8 cellular contexts compared by ENCODE assay signal in the genomic region with DNA sequence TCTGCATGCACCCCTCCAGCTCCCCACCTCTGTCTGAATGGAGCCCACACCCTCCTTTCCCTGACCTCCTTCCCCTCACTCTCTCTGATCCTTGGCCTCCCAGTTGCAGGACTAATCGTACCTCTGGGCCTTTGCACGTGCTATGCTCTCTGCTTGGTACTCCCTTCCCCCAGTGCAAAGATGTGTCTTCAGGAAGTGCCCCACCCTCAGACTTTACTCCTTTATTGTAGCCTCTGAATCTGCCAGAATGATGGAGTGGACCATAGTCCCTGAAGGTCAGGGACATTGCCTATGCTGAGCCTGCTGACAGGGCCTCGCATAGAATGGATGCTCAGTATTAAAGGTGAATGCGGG. TPM values are rescaled to one million over a fixed set of nuclear protein-coding genes. Genes with fewer than 3 reads are reported as not detected.
A peak's percentile ranks its signal among the peaks of the same experiment; 100 is the strongest.
DNase-seq lines count a peak whose midpoint lies in the region; ATAC-seq, FAIRE-seq and TF ChIP-seq lines count a peak whose summit lies in the region.

No MANE protein-coding gene starts in this region.

- intact Hi-C loops in kidney (cut with DNase I), result no loop called here
- intact Hi-C loops in testis (cut with DNase I; ENCODE audit: low total_unique reads), result no loop called here
- intact Hi-C loops in lower leg skin (cut with DNase I; ENCODE audit: low total_unique reads), result no loop called here

- peaks cover 44% of the 10 kb centered on the region for H3K4me1 Mint-ChIP-seq in activated T-cell treated with anti-CD3 and anti-CD28 coated beads, Interleukin-2, amount 50 U/mL, for 4 hours (ENCODE audit: low read depth)

- FAIRE-seq in kidney (lab: Jason Lieb, UNC), result no peak

- TF ChIP-seq CTCF in kidney (IDR thresholded peaks at IDR 0.05; ENCODE audit: borderline replicate concordance, extremely low read depth, insufficient read depth) (no peak), testis (IDR thresholded peaks at IDR 0.05) (no peak), lower leg skin (IDR thresholded peaks at IDR 0.05) (no peak)

- H3K4me3 ChIP-seq in kidney (ENCODE audit: low read length in 2 of 2), result peak overlapping the region; percentile 41 to 68
- H3K4me3 ChIP-seq in testis, result peak overlapping the region in 1 of 2 donors; percentile 69
- no peak overlapping the region for H3K4me3 ChIP-seq in lower leg skin (ENCODE audit: low read depth, poor library complexity, severe bottlenecking)

- H3K4me1 ChIP-seq in kidney (ENCODE audit: control insufficient read depth in 1 of 2, insufficient read depth in 1 of 2, low read depth in 1 of 2, low read length in 2 of 2) (peaks cover 12 to 24% of the 10 kb centered on the region in 2 donors), testis (peaks cover 39% of the 10 kb centered on the region)

- no peaks in the 10 kb centered on the region for H3K27me3 ChIP-seq in testis

- H3K9me3 ChIP-seq in kidney (ENCODE audit: control insufficient read depth in 1 of 2, low read length in 2 of 2) (no peaks in the 10 kb centered on the region), testis (no peaks in the 10 kb centered on the region)

- H3K27ac ChIP-seq in kidney (ENCODE audit: low read depth in 2 of 2, low read length in 2 of 2) (peak overlapping the region; percentile 96 to 97), testis (peak overlapping the region; percentile 99)

- no peaks in the 10 kb centered on the region for H3K9me3 Mint-ChIP-seq in activated T-cell treated with anti-CD3 and anti-CD28 coated beads, Interleukin-2, amount 50 U/mL, for 4 hours

- 29 to 44% methylated on average over 4 of the region's 4 CpGs for WGBS in testis, 2 donors
- WGBS in lower leg skin, 2 donors, result 51 to 63% methylated on average over 4 of the region's 4 CpGs

- peaks cover 15% of the 10 kb centered on the region for H3K36me3 Mint-ChIP-seq in activated T-cell treated with anti-CD3 and anti-CD28 coated beads, Interleukin-2, amount 50 U/mL, for 4 hours (ENCODE audit: insufficient read depth)

- peaks cover 8 to 15% of the 10 kb centered on the region in 2 donors for H3K36me3 ChIP-seq in kidney (ENCODE audit: control insufficient read depth in 1 of 2, insufficient read depth in 2 of 2, low read length in 2 of 2)
- no peaks in the 10 kb centered on the region for H3K36me3 ChIP-seq in testis (ENCODE audit: low read depth, missing control alignments)

- H3K9ac ChIP-seq in kidney (ENCODE audit: low read length in 2 of 2), result peak overlapping the region; percentile 85 to 95

- TF ChIP-seq POLR2A in testis (IDR thresholded peaks at IDR 0.05) (no peak), lower leg skin (IDR thresholded peaks at IDR 0.05) (no peak)

- no peaks in the 10 kb centered on the region for H3K27me3 Mint-ChIP-seq in activated T-cell treated with anti-CD3 and anti-CD28 coated beads, Interleukin-2, amount 50 U/mL, for 4 hours (ENCODE audit: low read depth)

- peak; percentile 48 for DNase-seq in activated CD4-positive, alpha-beta T cell treated with anti-CD3 and anti-CD28 coated beads for 48 hours
- DNase-seq in activated CD4-positive, alpha-beta T cell treated with anti-CD3 and anti-CD28 coated beads, Interleukin-2, amount 50 U/mL, for 4 hours, result no peak
- DNase-seq in activated T-cell treated with anti-CD3 and anti-CD28 coated beads, Interleukin-2, amount 50 U/mL, for 4 hours, result no peak
- DNase-seq in kidney, result no peak
- no peak for DNase-seq in testis
- DNase-seq in lower leg skin (ENCODE audit: low spot score in 2 of 2), result no peak
- DNase-seq in GM03348 (ENCODE audit: low spot score), result no peak

- peak overlapping the region; percentile 82 for H3K4me3 Mint-ChIP-seq in activated T-cell treated with anti-CD3 and anti-CD28 coated beads, Interleukin-2, amount 50 U/mL, for 4 hours

- ATAC-seq in activated T-cell treated with anti-CD3 and anti-CD28 coated beads, Interleukin-2, amount 50 U/mL, for 4 hours, result no peak
- no peak for ATAC-seq in HG02973 (IDR thresholded peaks at IDR 0.05; ENCODE audit: unreplicated experiment)

RNA-seq across cellular contexts. Expression of gene JUND, which starts 1.3 kb away (rescaled TPM):
- total RNA-seq in activated T-cell treated with anti-CD3 and anti-CD28 coated beads, Interleukin-2, amount 50 U/mL, for 4 hours, result 100 to 1,000 TPM; 232 to 244 (median 242) TPM
- total RNA-seq in kidney, result 181 TPM
- polyA plus RNA-seq in kidney (ENCODE audit: insufficient read depth, low read depth, low replicate concordance), result 117 TPM
- total RNA-seq in testis, result 100 to 1,000 TPM; 615 to 654 TPM
- polyA plus RNA-seq in testis (ENCODE audit: insufficient read depth, low read depth, low replicate concordance), result 96.4 TPM
- 100 to 1,000 TPM; 337 to 886 (median 413) TPM for total RNA-seq in lower leg skin

RNA-seq across cellular contexts. Expression of gene IQCN, which starts 8.5 kb away (rescaled TPM):
- under 1 TPM; 0.35 to 0.42 (median 0.38) TPM for total RNA-seq in activated T-cell treated with anti-CD3 and anti-CD28 coated beads, Interleukin-2, amount 50 U/mL, for 4 hours
- total RNA-seq in kidney (6.3 TPM), testis (10 to 100 TPM; 30.1 to 62.3 TPM), lower leg skin (1 to 10 TPM in 3 of 4 donors, under 1 TPM in 1; 0.97 to 5.9 (median 3.1) TPM)
- polyA plus RNA-seq in kidney (ENCODE audit: insufficient read depth, low read depth, low replicate concordance) (0.82 TPM), testis (ENCODE audit: insufficient read depth, low read depth, low replicate concordance) (88.1 TPM)

RNA-seq across cellular contexts. Expression of gene LSM4, which starts 40.1 kb away (rescaled TPM):
- total RNA-seq in activated T-cell treated with anti-CD3 and anti-CD28 coated beads, Interleukin-2, amount 50 U/mL, for 4 hours, result 100 to 1,000 TPM; 209 to 254 (median 230) TPM
- total RNA-seq in kidney, result 87.7 TPM
- polyA plus RNA-seq in kidney (ENCODE audit: insufficient read depth, low read depth, low replicate concordance), result 245 TPM
- 100 to 1,000 TPM; 212 to 241 TPM for total RNA-seq in testis
- polyA plus RNA-seq in testis (ENCODE audit: insufficient read depth, low read depth, low replicate concordance), result 196 TPM
- 100 to 1,000 TPM in 2 of 4 donors, 10 to 100 TPM in 2; 59.7 to 149 (median 105) TPM for total RNA-seq in lower leg skin

RNA-seq across cellular contexts. Expression of gene PDE4C, which starts 56.5 kb away (rescaled TPM):
- not detected for total RNA-seq in activated T-cell treated with anti-CD3 and anti-CD28 coated beads, Interleukin-2, amount 50 U/mL, for 4 hours
- total RNA-seq in kidney (2.0 TPM), testis (10 to 100 TPM in 1 of 2 donors, 1 to 10 TPM in 1; 7.1 to 19.5 TPM), lower leg skin (under 1 TPM in 1 of 4 donors, not detected in 3; 0.29 TPM)
- polyA plus RNA-seq in kidney (ENCODE audit: insufficient read depth, low read depth, low replicate concordance) (not detected), testis (ENCODE audit: insufficient read depth, low read depth, low replicate concordance) (5.7 TPM)

RNA-seq across cellular contexts. Expression of gene PGPEP1, which starts 57.6 kb away (rescaled TPM):
- total RNA-seq in activated T-cell treated with anti-CD3 and anti-CD28 coated beads, Interleukin-2, amount 50 U/mL, for 4 hours, result 10 to 100 TPM; 12.8 to 14.7 (median 13.0) TPM
- total RNA-seq in kidney (54.5 TPM), testis (10 to 100 TPM; 12.4 to 16.2 TPM), lower leg skin (1 to 10 TPM; 2.4 to 7.1 (median 4.8) TPM)
- polyA plus RNA-seq in kidney (ENCODE audit: insufficient read depth, low read depth, low replicate concordance) (76.1 TPM), testis (ENCODE audit: insufficient read depth, low read depth, low replicate concordance) (10.8 TPM)
